Comparison of ENCODE assay signal across 8 cellular contexts in the genomic region with DNA sequence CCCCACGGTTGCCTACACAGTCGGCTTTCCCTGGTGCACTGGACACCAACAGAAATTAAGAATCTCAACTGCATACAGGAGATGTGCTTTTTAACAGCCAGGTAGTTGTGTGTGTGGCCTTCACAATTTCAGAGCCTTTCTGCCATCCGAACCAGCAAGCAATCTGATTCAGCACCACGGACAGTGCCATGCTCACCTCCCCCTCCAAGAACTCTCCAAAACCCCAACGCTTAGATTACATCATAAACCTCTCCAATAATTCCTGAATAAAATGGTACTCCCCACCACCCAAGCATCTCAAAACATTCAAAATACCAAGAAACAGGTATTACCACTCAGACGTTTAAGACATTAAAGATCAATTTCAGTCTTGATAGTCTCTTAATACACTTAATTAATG. TPM values are rescaled to one million over a fixed set of nuclear protein-coding genes. Genes with fewer than 3 reads are reported as not detected.
DNase-seq lines count a peak whose midpoint lies in the region; ATAC-seq, FAIRE-seq and TF ChIP-seq lines count a peak whose summit lies in the region.

No MANE protein-coding gene starts in this region.

- no peaks in the 10 kb centered on the region for H3K27me3 ChIP-seq in H1 (replicated peaks in 1 of 4; ENCODE audit: control insufficient read depth in 3 of 4, extremely low read depth in 1 of 4, insufficient read depth in 3 of 4, low read length in 3 of 4)

- no peak overlapping the region for H3K23ac ChIP-seq in H1 (ENCODE audit: insufficient read length)

- peaks cover 41 to 43% of the 10 kb centered on the region in 2 experiments for H4K20me1 ChIP-seq in H1 (replicated peaks in 1 of 2; ENCODE audit: control insufficient read depth in 1 of 2, insufficient read depth in 2 of 2, low read length in 2 of 2)

- H3K27ac ChIP-seq in H1 (ENCODE audit: low read depth, low read length): no peak overlapping the region

- no peak overlapping the region for H2AFZ ChIP-seq in H1 (ENCODE audit: low read length)

- POLR2A ChIA-PET in H1 (lab: Charles Lee; ENCODE audit: partially characterized antibody): interaction anchor here (1.3 kb wide), 1 partner anchor 130 kb away, joined by 3 read pairs; no protein-coding TSS in a partner anchor

- no peak for ATAC-seq in GM18867 (IDR thresholded peaks at IDR 0.05; ENCODE audit: unreplicated experiment)

- CTCF ChIA-PET in H1 (lab: Charles Lee; ENCODE audit: partially characterized antibody): interaction anchor here (1.2 to 10.5 kb wide), 3 partner anchors 74 to 88 kb away, joined by 3 to 189 read pairs (median 4); no protein-coding TSS in a partner anchor

- 51% methylated on average over 6 of the region's 6 CpGs; no CpG with 5 or more reads in 1 of the 2 experiments for WGBS in H1 (ENCODE audit: extremely low coverage in 1 of 2, insufficient coverage in 1 of 2, insufficient read length in 1 of 2, insufficient replicate concordance in 2 of 2, low coverage in 1 of 2, low lambda C conversion rate in 2 of 2, missing lambda C conversion rate in 1 of 2), 2 experiments

- no peak overlapping the region for H3K14ac ChIP-seq in H1 (ENCODE audit: insufficient read length)

- no peak for TF ChIP-seq CTCF in H1 (IDR thresholded peaks at IDR 0.05; ENCODE audit: control extremely low read depth in 1 of 3, insufficient read depth in 1 of 3, low read depth in 1 of 3, low read length in 3 of 3)

- H2BK20ac ChIP-seq in H1 (ENCODE audit: low read length): no peak overlapping the region

- peaks cover 12% of the 10 kb centered on the region for H3K79me1 ChIP-seq in H1 (ENCODE audit: low read depth, low read length)

- H3K4me1 ChIP-seq in H1 (replicated peaks in 1 of 4; ENCODE audit: control insufficient read depth in 3 of 4, insufficient read depth in 4 of 4, low read length in 3 of 4): peaks cover 3 to 10% (median 6%) of the 10 kb centered on the region in 4 experiments

- H2BK15ac ChIP-seq in H1 (ENCODE audit: low read length): no peak overlapping the region

- H3K4me2 ChIP-seq in H1 (ENCODE audit: insufficient read depth in 1 of 2, low read depth in 2 of 2, low read length in 2 of 2): no peak overlapping the region; a peak in 1 of 4 replicates

- H4K91ac ChIP-seq in H1 (replicated peaks; ENCODE audit: insufficient read length, low read length): no peak overlapping the region

- DNase-seq in HK-2 (ENCODE audit: unreplicated experiment) (peak; percentile 14), UCSD-AML1 (lab: John Stamatoyannopoulos, UW; ENCODE audit: unreplicated experiment) (peak; percentile 30), H1 (ENCODE audit: low read depth in 1 of 2, low spot score in 2 of 2) (peak in 1 of 2 experiments; percentile 82), pons (ENCODE audit: low spot score) (peak; percentile 12), NCI-H69 (lab: John Stamatoyannopoulos, UW) (no peak), D341Med (ENCODE audit: low spot score) (no peak), 8988T (no peak)

- H2AK5ac ChIP-seq in H1 (ENCODE audit: low read depth, low read length): no peak overlapping the region

- no peak for TF ChIP-seq POLR2A in H1 (IDR thresholded peaks at IDR 0.05; ENCODE audit: control extremely low read depth in 1 of 2, low read depth in 2 of 2, low read length in 2 of 2)

- H2BK120ac ChIP-seq in H1 (replicated peaks; ENCODE audit: low read depth, low read length): no peak overlapping the region

- H2BK5ac ChIP-seq in H1 (ENCODE audit: low read depth, low read length): no peak overlapping the region

- H3K4me3 ChIP-seq in H1 (ENCODE audit: extremely low read depth in 1 of 4, insufficient read depth in 2 of 4, low read depth in 3 of 4, low read length in 4 of 4): no peak overlapping the region

- no peaks in the 10 kb centered on the region for H3K23me2 ChIP-seq in H1 (ENCODE audit: low read depth, low read length)

- H3K18ac ChIP-seq in H1 (ENCODE audit: extremely low read depth, low read length): no peak overlapping the region

- no peak for TF ChIP-seq RAD21 in H1 (IDR thresholded peaks at IDR 0.05 in 1 of 2, conservative IDR thresholded peaks at IDR 0.05 in 1 of 2; ENCODE audit: low read depth in 2 of 2, low read length in 2 of 2)

- H4K5ac ChIP-seq in H1 (ENCODE audit: insufficient read length, low read depth, low read length): no peak overlapping the region

- no peak overlapping the region for H3K4ac ChIP-seq in H1 (replicated peaks; ENCODE audit: insufficient read length, low read depth, low read length)

- H3K36me3 ChIP-seq in H1 (ENCODE audit: control insufficient read depth in 2 of 4, insufficient read depth in 4 of 4, low read length in 3 of 4): peaks cover 4 to 22% (median 11%) of the 10 kb centered on the region in 4 experiments; a peak in 5 of 8 replicates

- no peaks in the 10 kb centered on the region for H3K9me3 ChIP-seq in H1 (ENCODE audit: insufficient read depth in 2 of 2, low read depth in 1 of 2, low read length in 1 of 2)

- no peak for TF ChIP-seq EP300 in H1 (IDR thresholded peaks at IDR 0.05; ENCODE audit: borderline replicate concordance in 1 of 2, low read depth in 2 of 2, low read length in 2 of 2)

- peaks cover 50 to 98% of the 10 kb centered on the region in 2 experiments for H3K79me2 ChIP-seq in H1 (ENCODE audit: control insufficient read depth in 1 of 2, insufficient read depth in 2 of 2, low read length in 2 of 2)

- FAIRE-seq in H1 (lab: Jason Lieb, UNC): no peak

- no peak overlapping the region for H3K9ac ChIP-seq in H1 (replicated peaks in 1 of 4; ENCODE audit: extremely low read depth in 1 of 4, low read depth in 3 of 4, low read length in 3 of 4)

- no peak overlapping the region for H2BK12ac ChIP-seq in H1 (ENCODE audit: low read depth, low read length)

- H3K56ac ChIP-seq in H1 (replicated peaks; ENCODE audit: insufficient read length, low read depth, low read length): no peak overlapping the region

- no peak overlapping the region for H4K8ac ChIP-seq in H1 (ENCODE audit: extremely low read depth, insufficient read depth, low read length)

TF ChIP-seq in H1, 55 proteins besides CTCF, POLR2A, EP300 and RAD21:
- TF ChIP-seq SIRT6 (IDR thresholded peaks at IDR 0.05; ENCODE audit: low read length) (no peak), TAF7 (optimal IDR thresholded peaks at IDR 0.05; ENCODE audit: borderline replicate concordance, low read depth, low read length) (peak; percentile 50), CEBPB (IDR thresholded peaks at IDR 0.05; ENCODE audit: low read depth, low read length) (0 out of 2 replicates have a peak, but pooled peaks have one; percentile 23), SIN3A (conservative IDR thresholded peaks at IDR 0.05 in 1 of 2, IDR thresholded peaks at IDR 0.05 in 1 of 2; ENCODE audit: low read depth in 1 of 2, low read length in 2 of 2) (peak; percentile 81 to 91; a peak in 3 of 4 replicates), ZNF274 (IDR thresholded peaks at IDR 0.05; ENCODE audit: borderline replicate concordance, extremely low read depth, low read length) (no peak), TEAD4 (IDR thresholded peaks at IDR 0.05; ENCODE audit: low read depth, low read length) (no peak), EGR1 (IDR thresholded peaks at IDR 0.05; ENCODE audit: borderline replicate concordance, low read depth, low read length) (peak; percentile 29; the same call in 1 of the 2 replicates)
- TF ChIP-seq, protein P1, sequence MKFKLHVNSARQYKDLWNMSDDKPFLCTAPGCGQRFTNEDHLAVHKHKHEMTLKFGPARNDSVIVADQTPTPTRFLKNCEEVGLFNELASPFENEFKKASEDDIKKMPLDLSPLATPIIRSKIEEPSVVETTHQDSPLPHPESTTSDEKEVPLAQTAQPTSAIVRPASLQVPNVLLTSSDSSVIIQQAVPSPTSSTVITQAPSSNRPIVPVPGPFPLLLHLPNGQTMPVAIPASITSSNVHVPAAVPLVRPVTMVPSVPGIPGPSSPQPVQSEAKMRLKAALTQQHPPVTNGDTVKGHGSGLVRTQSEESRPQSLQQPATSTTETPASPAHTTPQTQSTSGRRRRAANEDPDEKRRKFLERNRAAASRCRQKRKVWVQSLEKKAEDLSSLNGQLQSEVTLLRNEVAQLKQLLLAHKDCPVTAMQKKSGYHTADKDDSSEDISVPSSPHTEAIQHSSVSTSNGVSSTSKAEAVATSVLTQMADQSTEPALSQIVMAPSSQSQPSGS (IDR thresholded peaks at IDR 0.05; ENCODE audit: low read length): peak; percentile 72; the same call in 1 of the 2 replicates
- TF ChIP-seq, protein P2, sequence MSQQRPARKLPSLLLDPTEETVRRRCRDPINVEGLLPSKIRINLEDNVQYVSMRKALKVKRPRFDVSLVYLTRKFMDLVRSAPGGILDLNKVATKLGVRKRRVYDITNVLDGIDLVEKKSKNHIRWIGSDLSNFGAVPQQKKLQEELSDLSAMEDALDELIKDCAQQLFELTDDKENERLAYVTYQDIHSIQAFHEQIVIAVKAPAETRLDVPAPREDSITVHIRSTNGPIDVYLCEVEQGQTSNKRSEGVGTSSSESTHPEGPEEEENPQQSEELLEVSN (IDR thresholded peaks at IDR 0.05): no peak
- TF ChIP-seq, protein P3, sequence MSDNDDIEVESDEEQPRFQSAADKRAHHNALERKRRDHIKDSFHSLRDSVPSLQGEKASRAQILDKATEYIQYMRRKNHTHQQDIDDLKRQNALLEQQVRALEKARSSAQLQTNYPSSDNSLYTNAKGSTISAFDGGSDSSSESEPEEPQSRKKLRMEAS (IDR thresholded peaks at IDR 0.05): no peak
TF ChIP-seq in H1: peak in this region for 5.

RNA-seq across cellular contexts. Expression of a gene that starts 31.8 kb away (rescaled TPM):
- total RNA-seq in H1 (2021; fragmentation: NEBNext Ultra II Directional; extraction: Animal tissue kit (Norgen Biotek cat#: 25700)): 208 and 211 TPM in 2 replicates
- polyA plus RNA-seq in H1 (2011; rRNA removed): 21.3 and 22.8 TPM in 2 replicates
- 30.9 TPM for polyA plus RNA-seq in H1 (2011; cell fraction: cytosol; rRNA removed)
- 117 TPM for polyA plus RNA-seq in H1 (2011; cell fraction: nucleus; rRNA removed)
- polyA plus RNA-seq in H1 (2012, experiment 1 of 2): 91.3 to 141 TPM (median 111 TPM) in 4 replicates
- 7.7 TPM for polyA plus RNA-seq in H1 (2012, experiment 2 of 2)
- polyA plus RNA-seq in H1 (2013, experiment 1 of 2): 77.1 TPM
- 78.8 TPM for polyA plus RNA-seq in H1 (2013, experiment 2 of 2)
- polyA minus RNA-seq in H1 (2011; rRNA and poly(A)+ RNA removed): 157 and 170 TPM in 2 replicates
- 41.6 TPM for polyA minus RNA-seq in H1 (2011; cell fraction: cytosol; rRNA and poly(A)+ RNA removed)
- polyA minus RNA-seq in H1 (2011; cell fraction: nucleus; rRNA and poly(A)+ RNA removed): 170 TPM

RNA-seq across cellular contexts. Expression of a gene that starts 49.7 kb away (rescaled TPM):
- total RNA-seq in H1 (2021; fragmentation: NEBNext Ultra II Directional; extraction: Animal tissue kit (Norgen Biotek cat#: 25700)): not detected in 2 replicates
- not detected in 2 replicates for polyA plus RNA-seq in H1 (2011; rRNA removed)
- not detected for polyA plus RNA-seq in H1 (2011; cell fraction: cytosol; rRNA removed)
- not detected for polyA plus RNA-seq in H1 (2011; cell fraction: nucleus; rRNA removed)
- not detected in 4 replicates for polyA plus RNA-seq in H1 (2012, experiment 1 of 2)
- polyA plus RNA-seq in H1 (2012, experiment 2 of 2): not detected
- polyA plus RNA-seq in H1 (2013, experiment 1 of 2): not detected
- not detected for polyA plus RNA-seq in H1 (2013, experiment 2 of 2)
- not detected in 2 replicates for polyA minus RNA-seq in H1 (2011; rRNA and poly(A)+ RNA removed)
- polyA minus RNA-seq in H1 (2011; cell fraction: cytosol; rRNA and poly(A)+ RNA removed): not detected
- polyA minus RNA-seq in H1 (2011; cell fraction: nucleus; rRNA and poly(A)+ RNA removed): not detected

Comparison
In these comparisons a context has a peak if more than half of its experiments do, and no peak if none do; other contexts are left out.
1. DNase-seq: peak in HK-2 (single experiment), UCSD-AML1 (single experiment) and pons (single experiment); none in NCI-H69 (single experiment), D341Med (single experiment) and 8988T (single experiment).